ENCODE assay signal across 1 cellular context in genomic region chrX:153104959-153105358, GRCh38.
TF ChIP-seq lines count a peak whose summit lies in the region.
"Not testable (repeated sequence)": the region's sequence is repeated elsewhere in the genome, so short reads cannot be mapped to it uniquely, and the experiment has no call there.

No MANE protein-coding gene starts in this region.

TF ChIP-seq in K562, 482 proteins besides CTCF, POLR2A, EP300 and RAD21:
- peak; percentile 74 for TF ChIP-seq ATF3 (IDR thresholded peaks at IDR 0.05)
- not testable (repeated sequence) for TF ChIP-seq ATF3 (CRISPR knock-in tag; conservative IDR thresholded peaks at IDR 0.05); CEBPG (CRISPR knock-in tag; IDR thresholded peaks at IDR 0.05)
- peak; percentile 59 to 68; a peak in 3 of 4 replicates for TF ChIP-seq CEBPG (tag; conservative IDR thresholded peaks at IDR 0.05 in 1 of 2, IDR thresholded peaks at IDR 0.05 in 1 of 2)
